1 cellular context compared by ENCODE assay signal in the genomic region with DNA sequence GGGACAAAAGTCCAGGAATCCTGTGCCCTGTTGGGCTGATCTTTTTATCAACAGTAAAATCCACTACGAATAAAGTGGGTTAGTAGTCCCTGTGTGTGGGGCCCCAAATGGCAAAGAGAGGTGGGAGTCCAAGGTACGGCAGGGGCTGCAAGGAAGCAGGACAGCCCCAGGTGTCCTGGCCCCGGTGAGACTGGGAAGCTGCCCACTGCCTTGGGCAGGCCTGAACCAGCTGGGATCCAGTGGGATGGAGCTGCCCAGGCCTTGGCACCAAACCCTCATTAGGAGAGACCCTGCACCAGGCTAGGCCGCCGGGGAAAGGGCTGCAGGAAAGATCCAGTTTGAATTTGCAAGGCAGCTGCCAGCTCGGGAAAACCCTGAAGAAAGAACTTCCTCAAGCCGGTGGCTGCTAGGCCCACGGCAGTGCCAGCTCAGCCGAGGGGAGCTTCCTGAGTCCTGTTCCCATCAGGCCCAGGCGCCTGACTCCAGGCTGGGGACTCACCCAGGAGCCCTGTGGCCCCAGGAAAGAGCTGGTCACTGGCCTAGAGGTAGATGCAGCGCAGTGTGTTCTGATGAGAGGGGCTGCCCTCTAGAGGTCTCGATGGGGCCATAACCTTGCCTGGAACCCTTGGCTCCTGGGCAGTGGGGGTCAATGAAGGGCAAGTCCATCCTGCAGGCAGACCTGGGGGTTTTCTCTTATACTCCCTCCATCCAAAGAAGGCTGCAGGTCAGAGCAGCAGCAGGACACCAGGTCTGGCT.
A peak's percentile ranks its signal among the peaks of the same experiment; 100 is the strongest.
TF ChIP-seq lines count a peak whose summit lies in the region.

No MANE protein-coding gene starts in this region.

TF ChIP-seq in HepG2, 621 proteins besides CTCF, POLR2A, EP300 and RAD21 (continued from another document and continues in another):
- TF ChIP-seq NFRKB (IDR thresholded peaks at IDR 0.05) (no peak), HNF4G (IDR thresholded peaks at IDR 0.05; ENCODE audit: borderline replicate concordance, low read depth, low read length) (0 out of 2 replicates have a peak, but pooled peaks have one; percentile 24), HNF4G (CRISPR knock-in tag; IDR thresholded peaks at IDR 0.05; ENCODE audit: borderline replicate concordance, low read depth) (no peak), MTF1 (CRISPR knock-in tag; IDR thresholded peaks at IDR 0.05) (no peak), FOXC1 (CRISPR knock-in tag; IDR thresholded peaks at IDR 0.05; ENCODE audit: borderline replicate concordance) (peak; percentile 48; the same call in 1 of the 2 replicates), MEIS2 (CRISPR knock-in tag; IDR thresholded peaks at IDR 0.05) (no peak), TP53 (CRISPR knock-in tag; conservative IDR thresholded peaks at IDR 0.05) (0 out of 2 replicates have a peak, but pooled peaks have one; percentile 62), ZNF337 (CRISPR knock-in tag; IDR thresholded peaks at IDR 0.05; ENCODE audit: borderline replicate concordance, low read depth) (no peak), ZNF263 (CRISPR knock-in tag; IDR thresholded peaks at IDR 0.05) (no peak), ZNF501 (CRISPR knock-in tag; IDR thresholded peaks at IDR 0.05) (peak; percentile 87), ZNF781 (CRISPR knock-in tag; IDR thresholded peaks at IDR 0.05; ENCODE audit: borderline replicate concordance, not compliant biosample characterization) (peak; percentile 40), KDM6A (CRISPR knock-in tag; IDR thresholded peaks at IDR 0.05; ENCODE audit: low read depth) (no peak), MIER2 (CRISPR knock-in tag; IDR thresholded peaks at IDR 0.05) (no peak), CBX5 (CRISPR knock-in tag; IDR thresholded peaks at IDR 0.05; ENCODE audit: borderline replicate concordance) (no peak), PHB2 (IDR thresholded peaks at IDR 0.05; ENCODE audit: partially characterized antibody) (no peak), HOXA5 (CRISPR knock-in tag; IDR thresholded peaks at IDR 0.05) (0 out of 2 replicates have a peak, but pooled peaks have one; percentile 20), ZNF547 (CRISPR knock-in tag; IDR thresholded peaks at IDR 0.05) (peak; percentile 61; the same call in 1 of the 2 replicates), RXRB (CRISPR knock-in tag; IDR thresholded peaks at IDR 0.05; ENCODE audit: borderline replicate concordance) (peak; percentile 73), ZMYM4 (CRISPR knock-in tag; IDR thresholded peaks at IDR 0.05) (peak; percentile 50), XBP1 (CRISPR knock-in tag; IDR thresholded peaks at IDR 0.05) (0 out of 2 replicates have a peak, but pooled peaks have one; percentile 45), RBAK (CRISPR knock-in tag; IDR thresholded peaks at IDR 0.05) (no peak; the same call in 1 of the 2 replicates), TARDBP (CRISPR knock-in tag; IDR thresholded peaks at IDR 0.05) (peak; percentile 59; the same call in 1 of the 2 replicates), SRSF4 (IDR thresholded peaks at IDR 0.05; ENCODE audit: low read depth, low read length, poor library complexity, severe bottlenecking) (no peak)
- TF ChIP-seq, protein P1, sequence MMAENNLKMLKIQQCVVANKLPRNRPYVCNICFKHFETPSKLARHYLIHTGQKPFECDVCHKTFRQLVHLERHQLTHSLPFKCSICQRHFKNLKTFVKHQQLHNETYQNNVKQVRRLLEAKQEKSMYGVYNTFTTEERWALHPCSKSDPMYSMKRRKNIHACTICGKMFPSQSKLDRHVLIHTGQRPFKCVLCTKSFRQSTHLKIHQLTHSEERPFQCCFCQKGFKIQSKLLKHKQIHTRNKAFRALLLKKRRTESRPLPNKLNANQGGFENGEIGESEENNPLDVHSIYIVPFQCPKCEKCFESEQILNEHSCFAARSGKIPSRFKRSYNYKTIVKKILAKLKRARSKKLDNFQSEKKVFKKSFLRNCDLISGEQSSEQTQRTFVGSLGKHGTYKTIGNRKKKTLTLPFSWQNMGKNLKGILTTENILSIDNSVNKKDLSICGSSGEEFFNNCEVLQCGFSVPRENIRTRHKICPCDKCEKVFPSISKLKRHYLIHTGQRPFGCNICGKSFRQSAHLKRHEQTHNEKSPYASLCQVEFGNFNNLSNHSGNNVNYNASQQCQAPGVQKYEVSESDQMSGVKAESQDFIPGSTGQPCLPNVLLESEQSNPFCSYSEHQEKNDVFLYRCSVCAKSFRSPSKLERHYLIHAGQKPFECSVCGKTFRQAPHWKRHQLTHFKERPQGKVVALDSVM (CRISPR knock-in tag; IDR thresholded peaks at IDR 0.05), result 0 out of 2 replicates have a peak, but pooled peaks have one; percentile 35
- TF ChIP-seq, protein P2, sequence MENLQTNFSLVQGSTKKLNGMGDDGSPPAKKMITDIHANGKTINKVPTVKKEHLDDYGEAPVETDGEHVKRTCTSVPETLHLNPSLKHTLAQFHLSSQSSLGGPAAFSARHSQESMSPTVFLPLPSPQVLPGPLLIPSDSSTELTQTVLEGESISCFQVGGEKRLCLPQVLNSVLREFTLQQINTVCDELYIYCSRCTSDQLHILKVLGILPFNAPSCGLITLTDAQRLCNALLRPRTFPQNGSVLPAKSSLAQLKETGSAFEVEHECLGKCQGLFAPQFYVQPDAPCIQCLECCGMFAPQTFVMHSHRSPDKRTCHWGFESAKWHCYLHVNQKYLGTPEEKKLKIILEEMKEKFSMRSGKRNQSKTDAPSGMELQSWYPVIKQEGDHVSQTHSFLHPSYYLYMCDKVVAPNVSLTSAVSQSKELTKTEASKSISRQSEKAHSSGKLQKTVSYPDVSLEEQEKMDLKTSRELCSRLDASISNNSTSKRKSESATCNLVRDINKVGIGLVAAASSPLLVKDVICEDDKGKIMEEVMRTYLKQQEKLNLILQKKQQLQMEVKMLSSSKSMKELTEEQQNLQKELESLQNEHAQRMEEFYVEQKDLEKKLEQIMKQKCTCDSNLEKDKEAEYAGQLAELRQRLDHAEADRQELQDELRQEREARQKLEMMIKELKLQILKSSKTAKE (CRISPR knock-in tag; IDR thresholded peaks at IDR 0.05; ENCODE audit: borderline replicate concordance), result no peak
- TF ChIP-seq, protein P3, sequence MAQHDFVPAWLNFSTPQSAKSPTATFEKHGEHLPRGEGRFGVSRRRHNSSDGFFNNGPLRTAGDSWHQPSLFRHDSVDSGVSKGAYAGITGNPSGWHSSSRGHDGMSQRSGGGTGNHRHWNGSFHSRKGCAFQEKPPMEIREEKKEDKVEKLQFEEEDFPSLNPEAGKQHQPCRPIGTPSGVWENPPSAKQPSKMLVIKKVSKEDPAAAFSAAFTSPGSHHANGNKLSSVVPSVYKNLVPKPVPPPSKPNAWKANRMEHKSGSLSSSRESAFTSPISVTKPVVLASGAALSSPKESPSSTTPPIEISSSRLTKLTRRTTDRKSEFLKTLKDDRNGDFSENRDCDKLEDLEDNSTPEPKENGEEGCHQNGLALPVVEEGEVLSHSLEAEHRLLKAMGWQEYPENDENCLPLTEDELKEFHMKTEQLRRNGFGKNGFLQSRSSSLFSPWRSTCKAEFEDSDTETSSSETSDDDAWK (CRISPR knock-in tag; IDR thresholded peaks at IDR 0.05), result no peak
- TF ChIP-seq, protein P4, sequence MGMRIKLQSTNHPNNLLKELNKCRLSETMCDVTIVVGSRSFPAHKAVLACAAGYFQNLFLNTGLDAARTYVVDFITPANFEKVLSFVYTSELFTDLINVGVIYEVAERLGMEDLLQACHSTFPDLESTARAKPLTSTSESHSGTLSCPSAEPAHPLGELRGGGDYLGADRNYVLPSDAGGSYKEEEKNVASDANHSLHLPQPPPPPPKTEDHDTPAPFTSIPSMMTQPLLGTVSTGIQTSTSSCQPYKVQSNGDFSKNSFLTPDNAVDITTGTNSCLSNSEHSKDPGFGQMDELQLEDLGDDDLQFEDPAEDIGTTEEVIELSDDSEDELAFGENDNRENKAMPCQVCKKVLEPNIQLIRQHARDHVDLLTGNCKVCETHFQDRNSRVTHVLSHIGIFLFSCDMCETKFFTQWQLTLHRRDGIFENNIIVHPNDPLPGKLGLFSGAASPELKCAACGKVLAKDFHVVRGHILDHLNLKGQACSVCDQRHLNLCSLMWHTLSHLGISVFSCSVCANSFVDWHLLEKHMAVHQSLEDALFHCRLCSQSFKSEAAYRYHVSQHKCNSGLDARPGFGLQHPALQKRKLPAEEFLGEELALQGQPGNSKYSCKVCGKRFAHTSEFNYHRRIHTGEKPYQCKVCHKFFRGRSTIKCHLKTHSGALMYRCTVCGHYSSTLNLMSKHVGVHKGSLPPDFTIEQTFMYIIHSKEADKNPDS (CRISPR knock-in tag; IDR thresholded peaks at IDR 0.05), result no peak
- TF ChIP-seq, protein P5, sequence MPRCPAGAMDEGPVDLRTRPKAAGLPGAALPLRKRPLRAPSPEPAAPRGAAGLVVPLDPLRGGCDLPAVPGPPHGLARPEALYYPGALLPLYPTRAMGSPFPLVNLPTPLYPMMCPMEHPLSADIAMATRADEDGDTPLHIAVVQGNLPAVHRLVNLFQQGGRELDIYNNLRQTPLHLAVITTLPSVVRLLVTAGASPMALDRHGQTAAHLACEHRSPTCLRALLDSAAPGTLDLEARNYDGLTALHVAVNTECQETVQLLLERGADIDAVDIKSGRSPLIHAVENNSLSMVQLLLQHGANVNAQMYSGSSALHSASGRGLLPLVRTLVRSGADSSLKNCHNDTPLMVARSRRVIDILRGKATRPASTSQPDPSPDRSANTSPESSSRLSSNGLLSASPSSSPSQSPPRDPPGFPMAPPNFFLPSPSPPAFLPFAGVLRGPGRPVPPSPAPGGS (CRISPR knock-in tag; IDR thresholded peaks at IDR 0.05), result peak; percentile 68
- TF ChIP-seq, protein P6, sequence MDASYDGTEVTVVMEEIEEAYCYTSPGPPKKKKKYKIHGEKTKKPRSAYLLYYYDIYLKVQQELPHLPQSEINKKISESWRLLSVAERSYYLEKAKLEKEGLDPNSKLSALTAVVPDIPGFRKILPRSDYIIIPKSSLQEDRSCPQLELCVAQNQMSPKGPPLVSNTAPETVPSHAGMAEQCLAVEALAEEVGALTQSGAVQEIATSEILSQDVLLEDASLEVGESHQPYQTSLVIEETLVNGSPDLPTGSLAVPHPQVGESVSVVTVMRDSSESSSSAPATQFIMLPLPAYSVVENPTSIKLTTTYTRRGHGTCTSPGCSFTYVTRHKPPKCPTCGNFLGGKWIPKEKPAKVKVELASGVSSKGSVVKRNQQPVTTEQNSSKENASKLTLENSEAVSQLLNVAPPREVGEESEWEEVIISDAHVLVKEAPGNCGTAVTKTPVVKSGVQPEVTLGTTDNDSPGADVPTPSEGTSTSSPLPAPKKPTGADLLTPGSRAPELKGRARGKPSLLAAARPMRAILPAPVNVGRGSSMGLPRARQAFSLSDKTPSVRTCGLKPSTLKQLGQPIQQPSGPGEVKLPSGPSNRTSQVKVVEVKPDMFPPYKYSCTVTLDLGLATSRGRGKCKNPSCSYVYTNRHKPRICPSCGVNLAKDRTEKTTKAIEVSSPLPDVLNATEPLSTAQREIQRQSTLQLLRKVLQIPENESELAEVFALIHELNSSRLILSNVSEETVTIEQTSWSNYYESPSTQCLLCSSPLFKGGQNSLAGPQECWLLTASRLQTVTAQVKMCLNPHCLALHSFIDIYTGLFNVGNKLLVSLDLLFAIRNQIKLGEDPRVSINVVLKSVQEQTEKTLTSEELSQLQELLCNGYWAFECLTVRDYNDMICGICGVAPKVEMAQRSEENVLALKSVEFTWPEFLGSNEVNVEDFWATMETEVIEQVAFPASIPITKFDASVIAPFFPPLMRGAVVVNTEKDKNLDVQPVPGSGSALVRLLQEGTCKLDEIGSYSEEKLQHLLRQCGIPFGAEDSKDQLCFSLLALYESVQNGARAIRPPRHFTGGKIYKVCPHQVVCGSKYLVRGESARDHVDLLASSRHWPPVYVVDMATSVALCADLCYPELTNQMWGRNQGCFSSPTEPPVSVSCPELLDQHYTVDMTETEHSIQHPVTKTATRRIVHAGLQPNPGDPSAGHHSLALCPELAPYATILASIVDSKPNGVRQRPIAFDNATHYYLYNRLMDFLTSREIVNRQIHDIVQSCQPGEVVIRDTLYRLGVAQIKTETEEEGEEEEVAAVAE (CRISPR knock-in tag; IDR thresholded peaks at IDR 0.05; ENCODE audit: borderline replicate concordance), result no peak
- TF ChIP-seq, protein P7, sequence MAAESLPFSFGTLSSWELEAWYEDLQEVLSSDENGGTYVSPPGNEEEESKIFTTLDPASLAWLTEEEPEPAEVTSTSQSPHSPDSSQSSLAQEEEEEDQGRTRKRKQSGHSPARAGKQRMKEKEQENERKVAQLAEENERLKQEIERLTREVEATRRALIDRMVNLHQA (CRISPR knock-in tag; IDR thresholded peaks at IDR 0.05), result no peak
- TF ChIP-seq, protein P8, sequence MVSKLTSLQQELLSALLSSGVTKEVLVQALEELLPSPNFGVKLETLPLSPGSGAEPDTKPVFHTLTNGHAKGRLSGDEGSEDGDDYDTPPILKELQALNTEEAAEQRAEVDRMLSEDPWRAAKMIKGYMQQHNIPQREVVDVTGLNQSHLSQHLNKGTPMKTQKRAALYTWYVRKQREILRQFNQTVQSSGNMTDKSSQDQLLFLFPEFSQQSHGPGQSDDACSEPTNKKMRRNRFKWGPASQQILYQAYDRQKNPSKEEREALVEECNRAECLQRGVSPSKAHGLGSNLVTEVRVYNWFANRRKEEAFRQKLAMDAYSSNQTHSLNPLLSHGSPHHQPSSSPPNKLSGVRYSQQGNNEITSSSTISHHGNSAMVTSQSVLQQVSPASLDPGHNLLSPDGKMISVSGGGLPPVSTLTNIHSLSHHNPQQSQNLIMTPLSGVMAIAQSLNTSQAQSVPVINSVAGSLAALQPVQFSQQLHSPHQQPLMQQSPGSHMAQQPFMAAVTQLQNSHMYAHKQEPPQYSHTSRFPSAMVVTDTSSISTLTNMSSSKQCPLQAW (CRISPR knock-in tag; IDR thresholded peaks at IDR 0.05), result peak; percentile 78; the same call in 1 of the 2 replicates
- TF ChIP-seq, protein P9, sequence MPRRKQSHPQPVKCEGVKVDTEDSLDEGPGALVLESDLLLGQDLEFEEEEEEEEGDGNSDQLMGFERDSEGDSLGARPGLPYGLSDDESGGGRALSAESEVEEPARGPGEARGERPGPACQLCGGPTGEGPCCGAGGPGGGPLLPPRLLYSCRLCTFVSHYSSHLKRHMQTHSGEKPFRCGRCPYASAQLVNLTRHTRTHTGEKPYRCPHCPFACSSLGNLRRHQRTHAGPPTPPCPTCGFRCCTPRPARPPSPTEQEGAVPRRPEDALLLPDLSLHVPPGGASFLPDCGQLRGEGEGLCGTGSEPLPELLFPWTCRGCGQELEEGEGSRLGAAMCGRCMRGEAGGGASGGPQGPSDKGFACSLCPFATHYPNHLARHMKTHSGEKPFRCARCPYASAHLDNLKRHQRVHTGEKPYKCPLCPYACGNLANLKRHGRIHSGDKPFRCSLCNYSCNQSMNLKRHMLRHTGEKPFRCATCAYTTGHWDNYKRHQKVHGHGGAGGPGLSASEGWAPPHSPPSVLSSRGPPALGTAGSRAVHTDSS (CRISPR knock-in tag; conservative IDR thresholded peaks at IDR 0.05), result no peak
- TF ChIP-seq, protein P10, sequence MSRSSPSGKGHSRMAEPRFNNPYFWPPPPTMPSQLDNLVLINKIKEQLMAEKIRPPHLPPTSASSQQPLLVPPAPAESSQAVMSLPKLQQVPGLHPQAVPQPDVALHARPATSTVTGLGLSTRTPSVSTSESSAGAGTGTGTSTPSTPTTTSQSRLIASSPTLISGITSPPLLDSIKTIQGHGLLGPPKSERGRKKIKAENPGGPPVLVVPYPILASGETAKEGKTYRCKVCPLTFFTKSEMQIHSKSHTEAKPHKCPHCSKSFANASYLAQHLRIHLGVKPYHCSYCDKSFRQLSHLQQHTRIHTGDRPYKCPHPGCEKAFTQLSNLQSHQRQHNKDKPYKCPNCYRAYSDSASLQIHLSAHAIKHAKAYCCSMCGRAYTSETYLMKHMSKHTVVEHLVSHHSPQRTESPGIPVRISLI (CRISPR knock-in tag; IDR thresholded peaks at IDR 0.05; ENCODE audit: borderline replicate concordance), result no peak
- TF ChIP-seq, protein P11, sequence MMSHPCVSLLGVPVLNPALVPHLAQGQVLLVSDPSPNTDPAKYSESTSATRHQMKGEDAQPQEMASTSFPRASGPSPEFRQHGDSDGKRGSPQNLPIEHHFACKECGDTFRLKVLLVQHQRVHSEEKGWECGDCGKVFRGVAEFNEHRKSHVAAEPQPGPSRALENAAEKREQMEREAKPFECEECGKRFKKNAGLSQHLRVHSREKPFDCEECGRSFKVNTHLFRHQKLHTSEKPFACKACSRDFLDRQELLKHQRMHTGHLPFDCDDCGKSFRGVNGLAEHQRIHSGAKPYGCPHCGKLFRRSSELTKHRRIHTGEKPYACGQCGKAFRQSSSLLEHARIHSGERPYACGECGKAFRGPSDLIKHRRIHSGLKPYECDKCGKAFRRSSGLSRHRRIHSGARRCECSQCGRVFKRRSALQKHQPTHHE (CRISPR knock-in tag; IDR thresholded peaks at IDR 0.05; ENCODE audit: borderline replicate concordance), result no peak
